32 cellular contexts compared by ENCODE assay signal in the genomic region with DNA sequence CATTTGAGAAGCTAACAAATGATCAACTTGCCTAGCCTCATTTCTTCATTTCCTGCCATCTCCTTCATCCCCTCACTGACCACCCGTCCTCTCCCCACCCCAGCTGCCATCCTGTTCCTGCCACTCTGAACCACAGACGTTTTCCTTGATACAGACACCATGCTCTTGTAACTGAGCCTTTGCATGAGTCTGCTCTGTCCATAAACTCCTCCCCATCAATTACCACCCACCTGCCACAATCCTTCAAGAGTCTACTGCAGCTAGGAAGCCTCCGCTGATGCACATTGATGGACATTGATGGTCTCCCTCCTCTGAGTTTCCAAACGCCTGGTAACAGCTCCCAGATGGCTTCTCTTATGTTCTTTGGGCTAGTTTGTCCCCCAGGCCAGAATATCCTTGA.
"Had no signal": no experiment of that assay in that cellular context is flagged by ENCODE, and none has a peak within 500 bp of the region (broad histone marks: within the 10 kb centered on the region; RNA-seq: fewer than 3 reads in every experiment).

No MANE protein-coding gene starts in this region.

- ATAC-seq: naive thymus-derived CD8-positive, alpha-beta T cell; natural killer cell treated with Interleukin-12 subunit alpha and Interleukin-12 subunit beta and Interleukin-15 and Interleukin-18, amount 100 ng/mL, for 72 hours; right cardiac atrium; right lobe of liver; stimulated activated memory B cell treated with anti-CD40 and anti-IgM and Interleukin-4, amounts not matched to agents 10 μg/mL and 1 μg/mL and 100 μg/mL, for 72 hours; stimulated activated naive CD8-positive, alpha-beta T cell treated with anti-CD3 and anti-CD28 coated beads, Interleukin-15, amount 100 ng/mL, for 72 hours; stimulated activated naive CD8-positive, alpha-beta T cell treated with anti-CD3 and anti-CD28 coated beads, Interleukin-15, Interleukin-2, amounts not matched to agents 100 U/mL and 50 U/mL, for 24 hours; upper lobe of right lung had no signal

- H3K9me3 ChIP-seq: ovary, psoas muscle, right lobe of liver, sigmoid colon, spleen, suprapubic skin, testis, tibial artery, transverse colon, upper lobe of right lung, uterus had no signal

- H3K9me3 Mint-ChIP-seq: naive thymus-derived CD8-positive, alpha-beta T cell; natural killer cell treated with Interleukin-12 subunit alpha and Interleukin-12 subunit beta and Interleukin-15 and Interleukin-18, amount 100 ng/mL, for 72 hours; neural progenitor cell; stimulated activated memory B cell treated with anti-CD40 and anti-IgM and Interleukin-4, amounts not matched to agents 10 μg/mL and 1 μg/mL and 100 μg/mL, for 72 hours; stimulated activated naive CD8-positive, alpha-beta T cell treated with anti-CD3 and anti-CD28 coated beads, Interleukin-15, amount 100 ng/mL, for 72 hours; type B pancreatic cell had no signal

- H3K4me1 ChIP-seq: neural progenitor cell, parathyroid adenoma, psoas muscle, right lobe of liver, suprapubic skin, transverse colon, uterus had no signal

- H3K4me3 Mint-ChIP-seq: naive thymus-derived CD8-positive, alpha-beta T cell; natural killer cell treated with Interleukin-12 subunit alpha and Interleukin-12 subunit beta and Interleukin-15 and Interleukin-18, amount 100 ng/mL, for 72 hours; neural progenitor cell; stimulated activated memory B cell treated with anti-CD40 and anti-IgM and Interleukin-4, amounts not matched to agents 10 μg/mL and 1 μg/mL and 100 μg/mL, for 72 hours; stimulated activated naive CD8-positive, alpha-beta T cell treated with anti-CD3 and anti-CD28 coated beads, Interleukin-15, amount 100 ng/mL, for 72 hours; type B pancreatic cell had no signal

- H3K36me3 ChIP-seq: neural progenitor cell, ovary, right lobe of liver, spleen, suprapubic skin, transverse colon, upper lobe of right lung, uterus had no signal

- H3K4me3 ChIP-seq: neural progenitor cell, ovary, psoas muscle, right lobe of liver, sigmoid colon, skin epidermis, smooth muscle cell, spleen, suprapubic skin, testis, tibial artery, transverse colon, upper lobe of right lung, uterus had no signal

- H3K27me3 Mint-ChIP-seq: progenitor cell of endocrine pancreas, type B pancreatic cell had no signal

- H3K27me3 ChIP-seq: neural progenitor cell, ovary, right lobe of liver, sigmoid colon, suprapubic skin, testis, tibial artery, transverse colon, upper lobe of right lung, uterus had no signal

- H3K27ac ChIP-seq: neural progenitor cell, ovary, parathyroid adenoma, psoas muscle, right lobe of liver, sigmoid colon, skin epidermis, spleen, suprapubic skin, testis, tibial artery, transverse colon, upper lobe of right lung, uterus had no signal

- DNase-seq: naive thymus-derived CD8-positive, alpha-beta T cell; occipital lobe; ovary; posterior cingulate gyrus; psoas muscle; right cardiac atrium; right lobe of liver; sigmoid colon; spleen; stimulated activated CD4-positive, alpha-beta T cell treated with anti-CD3 and anti-CD28 coated beads, Interleukin-12 subunit alpha, Interleukin-12 subunit beta, amount 100 ng/mL, for 4 hours; stimulated activated CD4-positive, alpha-beta T cell treated with anti-CD3 and anti-CD28 coated beads, Interleukin-1b, Interleukin-23, amount 100 ng/mL, for 48 hours; stimulated activated CD4-positive, alpha-beta T cell treated with anti-CD3 and anti-CD28 coated beads, Interleukin-4, amount 100 ng/mL, for 1 hour; stimulated activated CD4-positive, alpha-beta T cell treated with anti-CD3 and anti-CD28 coated beads, Interleukin-4, amount 100 ng/mL, for 4 hours; stimulated activated CD8-positive, alpha-beta memory T cell treated with anti-CD3 and anti-CD28 coated beads, Interleukin-4, amount 100 ng/mL, for 48 hours; stimulated activated naive CD4-positive, alpha-beta T cell; stimulated activated naive CD8-positive, alpha-beta T cell treated with anti-CD3 and anti-CD28 coated beads, Interleukin-15, amount 100 ng/mL, for 72 hours; stimulated activated naive CD8-positive, alpha-beta T cell treated with anti-CD3 and anti-CD28 coated beads, Interleukin-15, Interleukin-2, amounts not matched to agents 100 U/mL and 50 U/mL, for 24 hours; substantia nigra; testis; tibial artery; transverse colon; upper lobe of right lung; uterus had no signal

- H3K27ac Mint-ChIP-seq: natural killer cell treated with Interleukin-12 subunit alpha and Interleukin-12 subunit beta and Interleukin-15 and Interleukin-18, amount 100 ng/mL, for 72 hours; neural progenitor cell; progenitor cell of endocrine pancreas; stimulated activated memory B cell treated with anti-CD40 and anti-IgM and Interleukin-4, amounts not matched to agents 10 μg/mL and 1 μg/mL and 100 μg/mL, for 72 hours; stimulated activated naive CD8-positive, alpha-beta T cell treated with anti-CD3 and anti-CD28 coated beads, Interleukin-15, amount 100 ng/mL, for 72 hours; type B pancreatic cell had no signal

- H3K36me3 Mint-ChIP-seq: natural killer cell treated with Interleukin-12 subunit alpha and Interleukin-12 subunit beta and Interleukin-15 and Interleukin-18, amount 100 ng/mL, for 72 hours; stimulated activated memory B cell treated with anti-CD40 and anti-IgM and Interleukin-4, amounts not matched to agents 10 μg/mL and 1 μg/mL and 100 μg/mL, for 72 hours had no signal
